Comparison of ENCODE assay signal across 8 cellular contexts in genomic region chr3:109532257-109533216, GRCh38.
DNase-seq lines count a peak whose midpoint lies in the region; ATAC-seq and TF ChIP-seq lines count a peak whose summit lies in the region.

No MANE protein-coding gene starts in this region.

- no peak overlapping the region for H3K27ac Mint-ChIP-seq in activated naive CD8-positive, alpha-beta T cell treated with anti-CD3 and anti-CD28 coated beads, Interleukin-2, amount 50 U/mL, for 24 hours
- H3K27ac Mint-ChIP-seq in stimulated activated naive B cell treated with anti-CD40 and anti-IgM and Interleukin-4, amounts not matched to agents 10 μg/mL and 1 μg/mL and 100 μg/mL, for 72 hours, result no peak overlapping the region

- no peaks in the 10 kb centered on the region for H3F3A ChIP-seq in PC-3 (ENCODE audit: low read length, unreplicated experiment)

- H3K9ac ChIP-seq in PC-3 (ENCODE audit: low read length), result no peak overlapping the region

- CTCF ChIA-PET in PC-3 (lab: Charles Lee), result interaction anchor here (0.6 to 0.7 kb wide), 4 partner anchors 162 to 1565 kb away, joined by 3 to 12 read pairs (median 4); no protein-coding TSS in a partner anchor

- H3K36me3 ChIP-seq in PC-3 (ENCODE audit: low read depth, low read length), result no peaks in the 10 kb centered on the region

- no peak overlapping the region for H3K27ac ChIP-seq in PC-3 (ENCODE audit: low read length)

- H3K4me2 ChIP-seq in PC-3 (ENCODE audit: low read length), result no peak overlapping the region

- intact Hi-C loops in PC-3 (cut with micrococcal nuclease), result loop anchor here (2.0 kb wide), 4 partner anchors 200 to 1806 kb away; no protein-coding TSS in a partner anchor

- TF ChIP-seq CTCF in PC-3 (conservative IDR thresholded peaks at IDR 0.05; ENCODE audit: low read depth, low read length), result peak; percentile 80

- no peak overlapping the region for H3K4me3 Mint-ChIP-seq in activated naive CD8-positive, alpha-beta T cell treated with anti-CD3 and anti-CD28 coated beads, Interleukin-2, amount 50 U/mL, for 24 hours
- no peak overlapping the region for H3K4me3 Mint-ChIP-seq in stimulated activated naive B cell treated with anti-CD40 and anti-IgM and Interleukin-4, amounts not matched to agents 10 μg/mL and 1 μg/mL and 100 μg/mL, for 72 hours

- in situ Hi-C loops in ACHN (cut with HindIII; ENCODE audit: low pct_ligation_motif_present, low pct_unique_long_range_greater_than_20kb, low sequenced_read_pairs), result no loop called here

- no peaks in the 10 kb centered on the region for H3K79me2 ChIP-seq in PC-3 (ENCODE audit: low read length)

- DNase-seq in ACHN, result peak; percentile 68
- peak; percentile 78 for DNase-seq in PC-3
- peak; percentile 41 for DNase-seq in activated naive CD8-positive, alpha-beta T cell treated with anti-CD3 and anti-CD28 coated beads, Interleukin-2, amount 50 U/mL, for 24 hours
- peak; percentile 43 for DNase-seq in kidney glomerular epithelial cell (lab: John Stamatoyannopoulos, UW)
- DNase-seq in stimulated activated naive B cell treated with anti-CD40 and anti-IgM and Interleukin-4, amounts not matched to agents 10 μg/mL and 1 μg/mL and 100 μg/mL, for 72 hours, result no peak

- no peaks in the 10 kb centered on the region for H3K27me3 Mint-ChIP-seq in activated naive CD8-positive, alpha-beta T cell treated with anti-CD3 and anti-CD28 coated beads, Interleukin-2, amount 50 U/mL, for 24 hours
- H3K27me3 Mint-ChIP-seq in stimulated activated naive B cell treated with anti-CD40 and anti-IgM and Interleukin-4, amounts not matched to agents 10 μg/mL and 1 μg/mL and 100 μg/mL, for 72 hours, result no peaks in the 10 kb centered on the region

- no peaks in the 10 kb centered on the region for H3K9me3 ChIP-seq in PC-3 (ENCODE audit: low read length)

- ATAC-seq in GM18508 (IDR thresholded peaks at IDR 0.05; ENCODE audit: insufficient read depth, unreplicated experiment) (peak; percentile 68), PC-3 (peak; percentile 97), GM19395 (IDR thresholded peaks at IDR 0.05; ENCODE audit: unreplicated experiment) (no peak), GM21526 (IDR thresholded peaks at IDR 0.05; ENCODE audit: low FRiP score, unreplicated experiment) (no peak)
- ATAC-seq in activated naive CD8-positive, alpha-beta T cell treated with anti-CD3 and anti-CD28 coated beads, Interleukin-2, amount 50 U/mL, for 24 hours, result peak; percentile 73
- peak; percentile 51 to 63 for ATAC-seq in stimulated activated naive B cell treated with anti-CD40 and anti-IgM and Interleukin-4, amounts not matched to agents 10 μg/mL and 1 μg/mL and 100 μg/mL, for 72 hours (replicated peaks)

- no TSS peak for BruUV-seq in PC-3 (replicated peaks; lab: Mats Ljungman, UMichigan)

- no peaks in the 10 kb centered on the region for H3K27me3 ChIP-seq in PC-3 (ENCODE audit: low read length)

- no peaks in the 10 kb centered on the region for H3K9me3 Mint-ChIP-seq in activated naive CD8-positive, alpha-beta T cell treated with anti-CD3 and anti-CD28 coated beads, Interleukin-2, amount 50 U/mL, for 24 hours
- peaks cover 3 to 5% of the 10 kb centered on the region in 2 donors for H3K9me3 Mint-ChIP-seq in stimulated activated naive B cell treated with anti-CD40 and anti-IgM and Interleukin-4, amounts not matched to agents 10 μg/mL and 1 μg/mL and 100 μg/mL, for 72 hours

- POLR2A ChIA-PET in PC-3 (lab: Charles Lee; ENCODE audit: unreplicated experiment), result no interaction called here

- H3K36me3 Mint-ChIP-seq in activated naive CD8-positive, alpha-beta T cell treated with anti-CD3 and anti-CD28 coated beads, Interleukin-2, amount 50 U/mL, for 24 hours (ENCODE audit: low read depth), result no peaks in the 10 kb centered on the region
- no peaks in the 10 kb centered on the region for H3K36me3 Mint-ChIP-seq in stimulated activated naive B cell treated with anti-CD40 and anti-IgM and Interleukin-4, amounts not matched to agents 10 μg/mL and 1 μg/mL and 100 μg/mL, for 72 hours

- no peaks in the 10 kb centered on the region for H4K20me1 ChIP-seq in PC-3 (ENCODE audit: low read length)

- peaks cover 4% of the 10 kb centered on the region; the same call in 1 of the 2 replicates for H3K4me1 ChIP-seq in PC-3 (ENCODE audit: insufficient read depth, low read length)

- no peak overlapping the region for H3K4me3 ChIP-seq in PC-3 (ENCODE audit: low read length)

- no peak overlapping the region for H2AFZ ChIP-seq in PC-3 (ENCODE audit: low read length)

- no peaks in the 10 kb centered on the region for H3K9me2 ChIP-seq in PC-3 (replicated peaks; ENCODE audit: low read length)

- no peaks in the 10 kb centered on the region for H3K4me1 Mint-ChIP-seq in activated naive CD8-positive, alpha-beta T cell treated with anti-CD3 and anti-CD28 coated beads, Interleukin-2, amount 50 U/mL, for 24 hours
- H3K4me1 Mint-ChIP-seq in stimulated activated naive B cell treated with anti-CD40 and anti-IgM and Interleukin-4, amounts not matched to agents 10 μg/mL and 1 μg/mL and 100 μg/mL, for 72 hours, result no peaks in the 10 kb centered on the region

Comparison
In these comparisons a context has a peak if more than half of its experiments do, and no peak if none do; other contexts are left out.
1. ATAC-seq: peak in GM18508 (single experiment), PC-3 (single experiment), activated naive CD8-positive, alpha-beta T cell treated with anti-CD3 and anti-CD28 coated beads, Interleukin-2, amount 50 U/mL, for 24 hours (single experiment) and stimulated activated naive B cell treated with anti-CD40 and anti-IgM and Interleukin-4, amounts not matched to agents 10 μg/mL and 1 μg/mL and 100 μg/mL, for 72 hours (2 of 2); none in GM19395 (single experiment) and GM21526 (single experiment).